In genomic region chr20:3873507-3873906, GRCh38 we compare ENCODE assay signal across 29 cellular contexts.
"Had no signal": no experiment of that assay in that cellular context is flagged by ENCODE, and none has a peak within 500 bp of the region (broad histone marks: within the 10 kb centered on the region; RNA-seq: fewer than 3 reads in every experiment).

No MANE protein-coding gene starts in this region.

- H3K4me1 ChIP-seq: SJSA1 had no signal

- DNase-seq: activated CD4-positive, alpha-beta T cell treated with anti-CD3 and anti-CD28 coated beads, Interleukin-2, amount 10 ng/mL, durations not matched to agents 24 days and 14 days; activated CD4-positive, alpha-beta T cell treated with anti-CD3 and anti-CD28 coated beads, Interleukin-2, amount 50 U/mL, for 4 hours; activated CD8-positive, alpha-beta T cell treated with anti-CD3 and anti-CD28 coated beads for 36 hours; activated effector memory CD4-positive, alpha-beta T cell treated with anti-CD3 and anti-CD28 coated beads, Interleukin-2, amount 50 U/mL, for 16 hours; activated naive CD4-positive, alpha-beta T cell; activated naive CD8-positive, alpha-beta T cell treated with anti-CD3 and anti-CD28 coated beads for 36 hours; activated T-cell treated with anti-CD3 and anti-CD28 coated beads, Interleukin-2, amount 50 U/mL, for 1 hour; amniotic stem cell; aorta; brain microvascular endothelial cell; central memory CD4-positive, alpha-beta T cell; Kasumi-1; KG1; MG63; NCI-H1048; NCI-H1105 treated with DMSO at 0.1 percent for 48 hours; NCI-H1436; NCI-H1694; NCI-H1930; NCI-H2081 treated with DMSO at 0.1 percent for 48 hours; NCI-H345; NCI-H524 treated with DMSO at 0.1 percent for 48 hours; SHP77 treated with DMSO at 0.1 percent for 48 hours; SK-N-SH had no signal

- H3K27ac Mint-ChIP-seq: activated CD4-positive, alpha-beta T cell treated with anti-CD3 and anti-CD28 coated beads, Interleukin-2, amount 10 ng/mL, durations not matched to agents 24 days and 14 days; activated CD8-positive, alpha-beta T cell treated with anti-CD3 and anti-CD28 coated beads for 36 hours; T-helper 1 cell treated with Interleukin-12 subunit alpha and Interleukin-12 subunit beta and Interleukin-4 antibody, amounts not matched to agents 30 μg/mL and 1 μg/mL, for 36 hours; T-helper 2 cell treated with Interferon-gamma antibody and Interleukin-4, amounts not matched to agents 5 μg/mL and 100 μg/mL, for 36 hours had no signal

- H3K9me3 Mint-ChIP-seq: activated CD4-positive, alpha-beta T cell treated with anti-CD3 and anti-CD28 coated beads, Interleukin-2, amount 10 ng/mL, durations not matched to agents 24 days and 14 days; activated CD8-positive, alpha-beta T cell treated with anti-CD3 and anti-CD28 coated beads for 36 hours; activated naive CD8-positive, alpha-beta T cell treated with anti-CD3 and anti-CD28 coated beads for 36 hours; activated T-helper 1 cell treated with anti-CD3 and anti-CD28 coated beads, Interleukin-12 subunit alpha, Interleukin-12 subunit beta, Interleukin-2, Interleukin-4 antibody, amounts not matched to agents 30 ng/mL and 10 ng/mL and 1 ng/mL, durations not matched to agents 14 hours and 24 hours and 36 hours; T-helper 1 cell treated with Interleukin-12 subunit alpha and Interleukin-12 subunit beta and Interleukin-4 antibody, amounts not matched to agents 30 μg/mL and 1 μg/mL, for 36 hours; T-helper 2 cell treated with Interferon-gamma antibody and Interleukin-4, amounts not matched to agents 5 μg/mL and 100 μg/mL, for 36 hours had no signal

- H3K27me3 ChIP-seq: brain microvascular endothelial cell, MG63, SJSA1 had no signal

- ATAC-seq: activated CD8-positive, alpha-beta T cell treated with anti-CD3 and anti-CD28 coated beads for 36 hours; Panc1 had no signal

- H3K9me3 ChIP-seq: MG63, SJSA1, SK-N-SH had no signal

- H3K4me3 Mint-ChIP-seq: activated CD4-positive, alpha-beta T cell treated with anti-CD3 and anti-CD28 coated beads, Interleukin-2, amount 10 ng/mL, durations not matched to agents 24 days and 14 days; activated CD8-positive, alpha-beta T cell treated with anti-CD3 and anti-CD28 coated beads for 36 hours; activated naive CD8-positive, alpha-beta T cell treated with anti-CD3 and anti-CD28 coated beads for 36 hours; activated T-helper 1 cell treated with anti-CD3 and anti-CD28 coated beads, Interleukin-12 subunit alpha, Interleukin-12 subunit beta, Interleukin-2, Interleukin-4 antibody, amounts not matched to agents 30 ng/mL and 10 ng/mL and 1 ng/mL, durations not matched to agents 14 hours and 24 hours and 36 hours; T-helper 1 cell treated with Interleukin-12 subunit alpha and Interleukin-12 subunit beta and Interleukin-4 antibody, amounts not matched to agents 30 μg/mL and 1 μg/mL, for 36 hours; T-helper 2 cell treated with Interferon-gamma antibody and Interleukin-4, amounts not matched to agents 5 μg/mL and 100 μg/mL, for 36 hours had no signal

- H3K27me3 Mint-ChIP-seq: activated CD4-positive, alpha-beta T cell treated with anti-CD3 and anti-CD28 coated beads, Interleukin-2, amount 10 ng/mL, durations not matched to agents 24 days and 14 days; activated CD8-positive, alpha-beta T cell treated with anti-CD3 and anti-CD28 coated beads for 36 hours; activated naive CD8-positive, alpha-beta T cell treated with anti-CD3 and anti-CD28 coated beads for 36 hours had no signal

- H3K27ac ChIP-seq: brain microvascular endothelial cell, SJSA1 had no signal

- H3K4me3 ChIP-seq: MG63, SJSA1 had no signal
